37 cellular contexts compared by ENCODE assay signal in genomic region chr7:75823198-75823910, GRCh38. TPM values are rescaled to one million over a fixed set of nuclear protein-coding genes. Genes with fewer than 3 reads are reported as not detected.
DNase-seq lines count a peak whose midpoint lies in the region; ATAC-seq and TF ChIP-seq lines count a peak whose summit lies in the region.
"Had no signal": no experiment of that assay in that cellular context is flagged by ENCODE, and none has a peak within 500 bp of the region (broad histone marks: within the 10 kb centered on the region; RNA-seq: fewer than 3 reads in every experiment).

No MANE protein-coding gene starts in this region.

- intact Hi-C loops in dendritic cell treated with granulocyte-macrophage colony-stimulating factor and Interleukin-4, amounts not matched to agents 40 ng/mL and 50 ng/mL, for 4 days (cut with micrococcal nuclease): no loop called here
- intact Hi-C loops in transverse colon (cut with DNase I; ENCODE audit: low total_unique reads): no loop called here

- no peaks in the 10 kb centered on the region for H3K9me3 Mint-ChIP-seq in dendritic cell treated with granulocyte-macrophage colony-stimulating factor and Interleukin-4, amounts not matched to agents 40 ng/mL and 50 ng/mL, for 4 days
- H3K9me3 Mint-ChIP-seq: activated naive CD4-positive, alpha-beta T cell treated with anti-CD3 and anti-CD28 coated beads, Interleukin-2, amount 50 U/mL, for 24 hours; activated T-helper 2 cell treated with anti-CD3 and anti-CD28 coated beads, Interferon-gamma antibody, Interleukin-2, Interleukin-4, amounts not matched to agents 10 μg/mL and 5 μg/mL and 100 μg/mL, durations not matched to agents 14 hours and 24 hours and 36 hours had no signal

- H3K36me3 Mint-ChIP-seq in dendritic cell treated with granulocyte-macrophage colony-stimulating factor and Interleukin-4, amounts not matched to agents 40 ng/mL and 50 ng/mL, for 4 days (ENCODE audit: low read depth): no peaks in the 10 kb centered on the region
- H3K36me3 Mint-ChIP-seq: activated naive CD4-positive, alpha-beta T cell treated with anti-CD3 and anti-CD28 coated beads, Interleukin-2, amount 50 U/mL, for 24 hours had no signal

- H3K9me3 ChIP-seq in transverse colon: no peaks in the 10 kb centered on the region
- H3K9me3 ChIP-seq: neutrophil, SJCRH30 had no signal

- peaks cover 59% of the 10 kb centered on the region for H3K4me1 Mint-ChIP-seq in dendritic cell treated with granulocyte-macrophage colony-stimulating factor and Interleukin-4, amounts not matched to agents 40 ng/mL and 50 ng/mL, for 4 days (ENCODE audit: low read depth)
- H3K4me1 Mint-ChIP-seq: activated CD4-positive, alpha-beta T cell treated with anti-CD3 and anti-CD28 coated beads for 36 hours; activated naive CD4-positive, alpha-beta T cell treated with anti-CD3 and anti-CD28 coated beads, Interleukin-2, amount 50 U/mL, for 24 hours had no signal

- no peaks in the 10 kb centered on the region for H3K36me3 ChIP-seq in transverse colon
- H3K36me3 ChIP-seq: brain microvascular endothelial cell, neutrophil, SJCRH30 had no signal

- in situ Hi-C loops in transverse colon (cut with MboI; ENCODE audit: low pct_ligation_motif_present in 1 of 4, low pct_unique_long_range_greater_than_20kb in 1 of 4, low sequenced_read_pairs in 3 of 4): no loop called here

- H3K27ac Mint-ChIP-seq in dendritic cell treated with granulocyte-macrophage colony-stimulating factor and Interleukin-4, amounts not matched to agents 40 ng/mL and 50 ng/mL, for 4 days: peak overlapping the region; percentile 16
- H3K27ac Mint-ChIP-seq: activated CD4-positive, alpha-beta T cell treated with anti-CD3 and anti-CD28 coated beads for 36 hours; activated naive CD4-positive, alpha-beta T cell treated with anti-CD3 and anti-CD28 coated beads, Interleukin-2, amount 50 U/mL, for 24 hours; activated T-helper 2 cell treated with anti-CD3 and anti-CD28 coated beads, Interferon-gamma antibody, Interleukin-2, Interleukin-4, amounts not matched to agents 10 μg/mL and 5 μg/mL and 100 μg/mL, durations not matched to agents 14 hours and 24 hours and 36 hours; progenitor cell of endocrine pancreas had no signal

- H3K4me3 ChIP-seq in transverse colon: no peak overlapping the region
- H3K4me3 ChIP-seq: SJCRH30 had no signal

- no peak for TF ChIP-seq CTCF in transverse colon (IDR thresholded peaks at IDR 0.05)

- H3K4me3 Mint-ChIP-seq in dendritic cell treated with granulocyte-macrophage colony-stimulating factor and Interleukin-4, amounts not matched to agents 40 ng/mL and 50 ng/mL, for 4 days: no peak overlapping the region
- H3K4me3 Mint-ChIP-seq: activated CD4-positive, alpha-beta T cell treated with anti-CD3 and anti-CD28 coated beads for 36 hours; activated naive CD4-positive, alpha-beta T cell treated with anti-CD3 and anti-CD28 coated beads, Interleukin-2, amount 50 U/mL, for 24 hours had no signal

- H3K27me3 ChIP-seq in transverse colon: no peaks in the 10 kb centered on the region
- H3K27me3 ChIP-seq: neutrophil, SJCRH30 had no signal

- 31% methylated on average over 9 of the region's 9 CpGs; no CpG with 5 or more reads in 1 of the 2 donors for WGBS in transverse colon (ENCODE audit: low coverage in 1 of 2), 2 donors

- H3K4me1 ChIP-seq in transverse colon: no peaks in the 10 kb centered on the region
- H3K4me1 ChIP-seq: SJCRH30 had no signal

- no peak for ATAC-seq in GM19452 (IDR thresholded peaks at IDR 0.05; ENCODE audit: unreplicated experiment)
- ATAC-seq: activated CD4-positive, alpha-beta T cell treated with anti-CD3 and anti-CD28 coated beads for 36 hours; left ventricle myocardium superior; sciatic nerve had no signal

- TF ChIP-seq EP300 in transverse colon (IDR thresholded peaks at IDR 0.05; ENCODE audit: low read depth): no peak

- H3K27me3 Mint-ChIP-seq in dendritic cell treated with granulocyte-macrophage colony-stimulating factor and Interleukin-4, amounts not matched to agents 40 ng/mL and 50 ng/mL, for 4 days: peaks cover 22% of the 10 kb centered on the region
- H3K27me3 Mint-ChIP-seq: activated naive CD4-positive, alpha-beta T cell treated with anti-CD3 and anti-CD28 coated beads, Interleukin-2, amount 50 U/mL, for 24 hours had no signal

- peak overlapping the region in 1 of 4 donors; percentile 34 for H3K27ac ChIP-seq in transverse colon
- H3K27ac ChIP-seq: brain microvascular endothelial cell, epithelial cell of prostate, neutrophil, SJCRH30 had no signal

- no peak for TF ChIP-seq POLR2A in transverse colon (IDR thresholded peaks at IDR 0.05)

- peak; percentile 30 for DNase-seq in NCI-H2171 treated with DMSO at 0.1 percent for 48 hours (lab: John Stamatoyannopoulos, UW)
- no peak for DNase-seq in NCI-H2171 (lab: John Stamatoyannopoulos, UW)
- peak; percentile 31 to 62 for DNase-seq in NCI-H524 (lab: John Stamatoyannopoulos, UW)
- peak; percentile 25 for DNase-seq in transverse colon
- DNase-seq in activated CD4-positive, CD25-positive, alpha-beta regulatory T cell (lab: John Stamatoyannopoulos, UW): no peak
- DNase-seq in cerebellar cortex (ENCODE audit: low spot score): no peak
- DNase-seq: 8988T; activated CD4-positive, alpha-beta T cell treated with anti-CD3 and anti-CD28 coated beads for 36 hours; amniotic stem cell; brain microvascular endothelial cell; effector memory CD4-positive, alpha-beta T cell; EL; H7; Karpas-422; left ventricle myocardium superior; MV-4-11; NCI-H1436; NCI-H2081 treated with DMSO at 0.1 percent for 48 hours; NCI-H345; NCI-H748 treated with DMSO at 0.1 percent for 48 hours; RPMI8226; stimulated activated CD4-positive, alpha-beta T cell treated with anti-CD3 and anti-CD28 coated beads, Interleukin-12 subunit alpha, Interleukin-12 subunit beta, amount 100 ng/mL, for 4 hours; stimulated activated CD4-positive, alpha-beta T cell treated with anti-CD3 and anti-CD28 coated beads, Interleukin-2, amount 100 ng/mL, for 48 hours; SW 1271; T-helper 9 cell; trophoblast cell had no signal

RNA-seq across cellular contexts. Expression of gene CCL24, which starts 9.7 kb away (rescaled TPM):
- total RNA-seq in transverse colon: 1 to 10 TPM in 3 of 4 donors, not detected in 1; 1.8 to 6.0 (median 2.2) TPM
- total RNA-seq: activated CD4-positive, alpha-beta T cell treated with anti-CD3 and anti-CD28 coated beads for 36 hours; activated T-helper 2 cell treated with anti-CD3 and anti-CD28 coated beads, Interferon-gamma antibody, Interleukin-2, Interleukin-4, amounts not matched to agents 10 μg/mL and 5 μg/mL and 100 μg/mL, durations not matched to agents 14 hours and 24 hours and 36 hours; glomerular endothelial cell; H7; mesenteric fat pad; progenitor cell of endocrine pancreas; SJCRH30 had no signal

RNA-seq across cellular contexts. Expression of gene CCL26, which starts 51.3 kb away (rescaled TPM):
- not detected for total RNA-seq in transverse colon
- total RNA-seq: glomerular endothelial cell, left ventricle myocardium superior, progenitor cell of endocrine pancreas, SJCRH30 had no signal

RNA-seq across cellular contexts. Expression of gene RHBDD2, which starts 55.5 kb away (rescaled TPM):
- 10 to 100 TPM; 44.9 to 79.7 (median 63.7) TPM for total RNA-seq in transverse colon

Comparison
In these comparisons a context has a peak if more than half of its experiments do, and no peak if none do; other contexts are left out.
1. DNase-seq: peak in NCI-H2171 treated with DMSO at 0.1 percent for 48 hours (single experiment), NCI-H524 (2 of 2) and transverse colon (single experiment); none in NCI-H2171 (single experiment), activated CD4-positive, CD25-positive, alpha-beta regulatory T cell (0 of 4) and cerebellar cortex (single experiment).